ENCODE assay signal across 7 cellular contexts in genomic region chr4:174764105-174764729, GRCh38.
A peak's percentile ranks its signal among the peaks of the same experiment; 100 is the strongest.
DNase-seq lines count a peak whose midpoint lies in the region; ATAC-seq and TF ChIP-seq lines count a peak whose summit lies in the region.

No MANE protein-coding gene starts in this region.

- no peaks in the 10 kb centered on the region for H3K4me1 ChIP-seq in spleen

- H3K27ac ChIP-seq in spleen, result no peak overlapping the region

- no peaks in the 10 kb centered on the region for H3K36me3 ChIP-seq in H7 (replicated peaks; ENCODE audit: control insufficient read depth, insufficient read depth, low read length)
- no peaks in the 10 kb centered on the region for H3K36me3 ChIP-seq in spleen

- H3K9me3 ChIP-seq in spleen, result no peaks in the 10 kb centered on the region

- intact Hi-C loops in spleen (cut with DNase I; ENCODE audit: low total_unique reads), result no loop called here

- no peak for ATAC-seq in GM19328 (IDR thresholded peaks at IDR 0.05; ENCODE audit: unreplicated experiment)

- 51 to 66% (median 55%) methylated on average over 7 of the region's 7 CpGs for WGBS in spleen, 5 donors

- H3K27me3 ChIP-seq in H7 (ENCODE audit: control insufficient read depth, insufficient read depth, low read length) (no peaks in the 10 kb centered on the region), spleen (replicated peaks in 1 of 7) (no peaks in the 10 kb centered on the region)

- no peak for TF ChIP-seq POLR2A in spleen (IDR thresholded peaks at IDR 0.05)

- H3K4me3 ChIP-seq in H7 (ENCODE audit: insufficient read depth, low read depth, low read length) (no peak overlapping the region), fibroblast of the aortic adventitia (ENCODE audit: low read depth, low read length) (no peak overlapping the region), spleen (no peak overlapping the region)

- peak; percentile 15 for DNase-seq in H7
- DNase-seq in LoVo (ENCODE audit: low spot score), result peak; percentile 61
- DNase-seq in SIG-M5 (lab: John Stamatoyannopoulos, UW), result peak; percentile 12
- peak; percentile 77 for DNase-seq in fibroblast of the aortic adventitia (ENCODE audit: low read depth)
- DNase-seq in spleen, result no peak

- TF ChIP-seq CTCF in GM12872 (IDR thresholded peaks at IDR 0.05; ENCODE audit: insufficient read depth, low read depth, low read length) (peak; percentile 39; the same call in 2 of the 3 replicates), fibroblast of the aortic adventitia (IDR thresholded peaks at IDR 0.05; ENCODE audit: insufficient read depth, low read length) (peak; percentile 68), spleen (IDR thresholded peaks at IDR 0.05 in 8 of 11, conservative IDR thresholded peaks at IDR 0.05 in 3 of 11) (peak in 8 of 11 experiments; percentile 14 to 46 (median 32))
